Comparison of ENCODE assay signal across 1 cellular context in genomic region chr12:56078931-56079728, GRCh38.
TF ChIP-seq lines count a peak whose summit lies in the region.

No MANE protein-coding gene starts in this region.

TF ChIP-seq in HCT116, 20 proteins besides CTCF, POLR2A, EP300 and RAD21 (continued from another document):
- peak; percentile 49 for TF ChIP-seq ZBTB33 (IDR thresholded peaks at IDR 0.05; ENCODE audit: extremely low read depth, insufficient replicate concordance, low read length)
